In genomic region chr1:11738783-11739182, GRCh38 we compare ENCODE assay signal across 1 cellular context.
TF ChIP-seq lines count a peak whose summit lies in the region.

No MANE protein-coding gene starts in this region.

TF ChIP-seq in HEK293, 187 proteins besides CTCF, POLR2A, EP300 and RAD21:
- TF ChIP-seq ZNF202 (tag by site-specific recombination; IDR thresholded peaks at IDR 0.05; ENCODE audit: borderline replicate concordance) (no peak), GLIS1 (tag by site-specific recombination; IDR thresholded peaks at IDR 0.05) (0 out of 2 replicates have a peak, but pooled peaks have one; percentile 16)
TF ChIP-seq in HEK293: peak in this region for 1.
